9 cellular contexts compared by ENCODE assay signal in genomic region chr13:42497798-42498197, GRCh38.
A peak's percentile ranks its signal among the peaks of the same experiment; 100 is the strongest.
DNase-seq lines count a peak whose midpoint lies in the region; ATAC-seq, FAIRE-seq and TF ChIP-seq lines count a peak whose summit lies in the region.
"Had no signal": no experiment of that assay in that cellular context is flagged by ENCODE, and none has a peak within 500 bp of the region (broad histone marks: within the 10 kb centered on the region; RNA-seq: fewer than 3 reads in every experiment).

No MANE protein-coding gene starts in this region.

- in situ Hi-C loops in K562 (cut with MboI), result no loop called here

- BruUV-seq in K562 (replicated peaks; lab: Mats Ljungman, UMichigan), result no TSS peak

- DNase-seq in EL, result peak; percentile 35
- no peak for DNase-seq in K562 (ENCODE audit: extremely low read depth in 1 of 4, low spot score in 3 of 4)
- no peak for DNase-seq in germinal center (ENCODE audit: low spot score)
- DNase-seq in KG1 (lab: John Stamatoyannopoulos, UW), result no peak
- no peak for DNase-seq in NAMALWA (ENCODE audit: low spot score)
- DNase-seq in NCI-H446 treated with DMSO at 0.1 percent for 48 hours (lab: John Stamatoyannopoulos, UW), result no peak

- no peaks in the 10 kb centered on the region for H3K27me3 ChIP-seq in K562 (ENCODE audit: control insufficient read depth in 2 of 2, insufficient read depth in 2 of 2, low read length in 2 of 2)

- H3K36me3 ChIP-seq in K562 (ENCODE audit: control insufficient read depth, insufficient read depth, low read length), result no peaks in the 10 kb centered on the region

- no peaks in the 10 kb centered on the region for H3K79me2 ChIP-seq in K562 (ENCODE audit: control insufficient read depth, insufficient read depth, low read length)

- no peak for FAIRE-seq in K562 (lab: Jason Lieb, UNC)

- no peak overlapping the region for H3K4me3 ChIP-seq in K562
- H3K4me3 ChIP-seq: skin epidermis had no signal

- TF ChIP-seq RAD21 in K562 (CRISPR knock-in tag; conservative IDR thresholded peaks at IDR 0.05 in 1 of 2, IDR thresholded peaks at IDR 0.05 in 1 of 2), result no peak

- H3K9me1 ChIP-seq in K562 (ENCODE audit: control insufficient read depth, insufficient read depth, low read length), result no peaks in the 10 kb centered on the region

- H3K27ac ChIP-seq in K562 (ENCODE audit: extremely low read depth, low read depth, low read length), result no peak overlapping the region
- H3K27ac ChIP-seq: skin epidermis had no signal

- CTCF ChIA-PET in K562 (lab: Yijun Ruan, JAX; ENCODE audit: low intra/inter-chr PET ratio), result no interaction called here

- no peaks in the 10 kb centered on the region; a peak in 1 of 5 replicates for H3K4me1 ChIP-seq in K562 (replicated peaks in 1 of 2; ENCODE audit: control insufficient read depth in 2 of 2, insufficient read depth in 2 of 2, low read length in 2 of 2)

- intact Hi-C loops in K562 (cut with micrococcal nuclease), result loop anchor here (10.0 kb wide), 2 partner anchors 163 to 823 kb away; no protein-coding TSS in a partner anchor

- 17% methylated on average over 1 of the region's 1 CpG for WGBS in K562 (ENCODE audit: insufficient coverage, low coverage, missing lambda C conversion rate)

- H2AFZ ChIP-seq in K562 (ENCODE audit: low read depth, low read length), result no peak overlapping the region

- no peak for TF ChIP-seq POLR2A in K562 (conservative IDR thresholded peaks at IDR 0.05)

- peak; percentile 93 for ATAC-seq in GM19463 (IDR thresholded peaks at IDR 0.05; ENCODE audit: unreplicated experiment)
- peak; percentile 91 for ATAC-seq in HG03442 (IDR thresholded peaks at IDR 0.05; ENCODE audit: unreplicated experiment)
- ATAC-seq in K562, result no peak

- no peak for TF ChIP-seq CTCF in K562 (IDR thresholded peaks at IDR 0.05 in 2 of 3, conservative IDR thresholded peaks at IDR 0.05 in 1 of 3; ENCODE audit: insufficient read depth in 2 of 3, low read depth in 1 of 3, low read length in 3 of 3)

- POLR2A ChIA-PET in K562 (lab: Yijun Ruan, JAX), result no interaction called here

- no peak overlapping the region for H3K4me2 ChIP-seq in K562 (ENCODE audit: insufficient read depth, low read length)

- H3K9ac ChIP-seq in K562 (ENCODE audit: insufficient read depth in 1 of 2, low read depth in 2 of 2, low read length in 2 of 2), result no peak overlapping the region

- no peak for TF ChIP-seq EP300 in K562 (IDR thresholded peaks at IDR 0.05; ENCODE audit: low read length)

- H4K20me1 ChIP-seq in K562 (replicated peaks; ENCODE audit: control insufficient read depth, insufficient read depth, low read length), result no peaks in the 10 kb centered on the region

- H3K9me3 ChIP-seq in K562 (replicated peaks; ENCODE audit: control insufficient read depth, insufficient read depth, low read depth, low read length), result no peaks in the 10 kb centered on the region

TF ChIP-seq in K562, 482 proteins besides CTCF, POLR2A, EP300 and RAD21 (continues in another document):
- TF ChIP-seq TSHZ1 (CRISPR knock-in tag; IDR thresholded peaks at IDR 0.05) (no peak), CBFA2T2 (conservative IDR thresholded peaks at IDR 0.05) (no peak), ZNF592 (IDR thresholded peaks at IDR 0.05) (no peak), PATZ1 (CRISPR knock-in tag; IDR thresholded peaks at IDR 0.05; ENCODE audit: borderline replicate concordance) (no peak), NR3C1 (CRISPR knock-in tag; IDR thresholded peaks at IDR 0.05) (no peak), CEBPB (tag; IDR thresholded peaks at IDR 0.05) (no peak), FOSL1 (tag; conservative IDR thresholded peaks at IDR 0.05) (peak; percentile 75), ARID3B (CRISPR knock-in tag; IDR thresholded peaks at IDR 0.05; ENCODE audit: borderline replicate concordance) (no peak), ATF3 (IDR thresholded peaks at IDR 0.05) (peak; percentile 32; the same call in 1 of the 2 replicates), ATF3 (CRISPR knock-in tag; conservative IDR thresholded peaks at IDR 0.05) (no peak)
